29 cellular contexts compared by ENCODE assay signal in genomic region chr6:18601515-18602035, GRCh38.
A peak's percentile ranks its signal among the peaks of the same experiment; 100 is the strongest.
DNase-seq lines count a peak whose midpoint lies in the region; ATAC-seq and TF ChIP-seq lines count a peak whose summit lies in the region.
"Had no signal": no experiment of that assay in that cellular context is flagged by ENCODE, and none has a peak within 500 bp of the region (broad histone marks: within the 10 kb centered on the region; RNA-seq: fewer than 3 reads in every experiment).

No MANE protein-coding gene starts in this region.

- peak; percentile 35 for DNase-seq in Jurkat, Clone E6-1 (ENCODE audit: low read depth, low spot score)
- peak; percentile 81 for DNase-seq in NCI-H1436 (lab: John Stamatoyannopoulos, UW)
- peak; percentile 53 for DNase-seq in NCI-H2171 treated with DMSO at 0.1 percent for 48 hours (lab: John Stamatoyannopoulos, UW)
- DNase-seq in middle frontal gyrus (ENCODE audit: extremely low spot score, low spot score): peak; percentile 11
- DNase-seq in omental fat pad (ENCODE audit: low spot score): no peak
- no peak for DNase-seq in activated effector memory CD4-positive, alpha-beta T cell treated with anti-CD3 and anti-CD28 coated beads, Interleukin-2, amount 50 U/mL, for 16 hours
- no peak for DNase-seq in left colon
- DNase-seq: activated CD4-positive, alpha-beta T cell treated with anti-CD3 and anti-CD28 coated beads for 48 hours; activated CD8-positive, alpha-beta memory T cell treated with anti-CD3 and anti-CD28 coated beads for 24 hours; activated gamma-delta T cell treated with Interleukin-2 at 50 U/mL for 16 hours; activated naive CD8-positive, alpha-beta T cell treated with anti-CD3 and anti-CD28 coated beads, Interleukin-2, amount 50 U/mL, for 24 hours; Calu3; cortex of kidney; foreskin keratinocyte; heart right ventricle; KG1; mammary epithelial cell; nephron progenitor cell; PC-3; stimulated activated CD4-positive, alpha-beta T cell treated with anti-CD3 and anti-CD28 coated beads, Interleukin-4, amount 100 ng/mL, for 4 hours; substantia nigra; SW 1271; T-helper 9 cell; WERI-Rb-1 had no signal

- intact Hi-C loops in left colon (cut with DNase I, micrococcal nuclease): no loop called here

- no peak overlapping the region for H3K4me3 ChIP-seq in Jurkat, Clone E6-1 (ENCODE audit: low read length)
- H3K4me3 ChIP-seq: esophagus muscularis mucosa, GM23338, heart right ventricle had no signal

- TF ChIP-seq CTCF in omental fat pad (IDR thresholded peaks at IDR 0.05): no peak

- ATAC-seq in omental fat pad (ENCODE audit: low FRiP score): no peak
- ATAC-seq in left colon: no peak
- ATAC-seq: activated naive CD8-positive, alpha-beta T cell treated with anti-CD3 and anti-CD28 coated beads, Interleukin-2, amount 50 U/mL, for 24 hours; foreskin keratinocyte; GM23338; heart right ventricle; PC-3; Right ventricle myocardium inferior; sciatic nerve; stimulated activated memory B cell treated with anti-CD40 and anti-IgM and Interleukin-4, amounts not matched to agents 10 μg/mL and 1 μg/mL and 100 μg/mL, for 72 hours had no signal

Comparison
In these comparisons a context has a peak if more than half of its experiments do, and no peak if none do; other contexts are left out.
1. DNase-seq: peak in Jurkat, Clone E6-1 (single experiment), NCI-H1436 (single experiment), NCI-H2171 treated with DMSO at 0.1 percent for 48 hours (single experiment) and middle frontal gyrus (single experiment); none in omental fat pad (single experiment), activated effector memory CD4-positive, alpha-beta T cell treated with anti-CD3 and anti-CD28 coated beads, Interleukin-2, amount 50 U/mL, for 16 hours (single experiment) and left colon (0 of 2).